Comparison of ENCODE assay signal across 1 cellular context in the genomic region with DNA sequence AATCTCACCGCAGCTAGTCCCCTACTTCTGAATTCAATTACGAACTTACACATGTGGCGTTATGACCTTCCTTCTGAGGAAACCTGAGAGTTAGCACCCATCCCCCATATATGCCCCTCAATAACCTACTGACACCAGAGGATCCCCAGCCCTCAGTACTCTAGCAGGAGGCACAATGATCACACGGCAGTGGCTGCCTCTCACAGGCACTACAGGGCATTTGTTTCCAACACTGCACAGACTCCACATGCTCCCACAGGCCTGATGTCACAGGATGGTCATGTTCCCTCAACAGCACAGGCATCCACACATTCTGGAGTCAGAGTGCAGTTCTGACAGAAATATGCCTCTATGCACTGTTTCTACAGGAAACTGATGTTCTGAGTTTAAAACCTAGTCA.
TF ChIP-seq lines count a peak whose summit lies in the region.

No MANE protein-coding gene starts in this region.

TF ChIP-seq in H1, 55 proteins besides CTCF, POLR2A, EP300 and RAD21:
- TF ChIP-seq RNF2 (IDR thresholded peaks at IDR 0.05; ENCODE audit: borderline replicate concordance, low read depth, low read length, missing control alignments, poor library complexity, severe bottlenecking) (no peak), POLR2AphosphoS5 (IDR thresholded peaks at IDR 0.05; ENCODE audit: low read depth, low read length) (peak; percentile 35; the same call in 1 of the 2 replicates)
